In genomic region chr19:3821857-3822364, GRCh38 we compare ENCODE assay signal across 9 cellular contexts. TPM values are rescaled to one million over a fixed set of nuclear protein-coding genes. Genes with fewer than 3 reads are reported as not detected.
DNase-seq lines count a peak whose midpoint lies in the region; ATAC-seq, FAIRE-seq and TF ChIP-seq lines count a peak whose summit lies in the region.
"Had no signal": no experiment of that assay in that cellular context is flagged by ENCODE, and none has a peak within 500 bp of the region (broad histone marks: within the 10 kb centered on the region; RNA-seq: fewer than 3 reads in every experiment).

No MANE protein-coding gene starts in this region.

- DNase-seq in GM12891 (ENCODE audit: insufficient read length, low spot score): peak; percentile 95
- DNase-seq in NCI-H2196 (lab: John Stamatoyannopoulos, UW; ENCODE audit: unreplicated experiment): peak; percentile 74
- peak; percentile 92 for DNase-seq in activated CD8-positive, alpha-beta T cell treated with anti-CD3 and anti-CD28 coated beads for 36 hours
- peak; percentile 90 for DNase-seq in ecto neural progenitor cell (ENCODE audit: low spot score)
- DNase-seq in midbrain (lab: John Stamatoyannopoulos, UW): peak; percentile 1
- DNase-seq in stimulated activated CD8-positive, alpha-beta memory T cell treated with anti-CD3 and anti-CD28 coated beads, Interleukin-7, amount 100 ng/mL, for 4 hours (ENCODE audit: low read depth in 2 of 2): peak; percentile 69 to 79

- no peaks in the 10 kb centered on the region for H3K36me3 Mint-ChIP-seq in activated CD8-positive, alpha-beta T cell treated with anti-CD3 and anti-CD28 coated beads for 36 hours (ENCODE audit: low read depth)

- peaks cover 19% of the 10 kb centered on the region for H3K4me1 Mint-ChIP-seq in activated CD8-positive, alpha-beta T cell treated with anti-CD3 and anti-CD28 coated beads for 36 hours (ENCODE audit: low read depth)

- H3K27me3 Mint-ChIP-seq in activated CD8-positive, alpha-beta T cell treated with anti-CD3 and anti-CD28 coated beads for 36 hours: no peaks in the 10 kb centered on the region

- no peaks in the 10 kb centered on the region for H3K9me3 Mint-ChIP-seq in activated CD8-positive, alpha-beta T cell treated with anti-CD3 and anti-CD28 coated beads for 36 hours

- POLR2A ChIA-PET in activated CD8-positive, alpha-beta T cell treated with anti-CD3 and anti-CD28 coated beads for 36 hours (lab: Charles Lee): interaction anchor here (0.7 to 1.3 kb wide), 5 partner anchors 9 to 166 kb away, joined by 3 to 4 read pairs (median 3); partner anchors contain the start of gene MRPL54

- H3K4me3 Mint-ChIP-seq in activated CD8-positive, alpha-beta T cell treated with anti-CD3 and anti-CD28 coated beads for 36 hours: no peak overlapping the region

- FAIRE-seq in GM12891 (lab: Jason Lieb, UNC): peak; percentile 90
- FAIRE-seq: endometrium had no signal

- no peak for TF ChIP-seq POLR2A in GM12891 (IDR thresholded peaks at IDR 0.05; ENCODE audit: low read depth, low read length)

- CTCF ChIA-PET in activated CD8-positive, alpha-beta T cell treated with anti-CD3 and anti-CD28 coated beads for 36 hours (lab: Charles Lee): interaction anchor here (0.6 to 3.4 kb wide), 23 partner anchors 8 to 194 kb away, joined by 3 to 39 read pairs (median 4); partner anchors contain the start of genes APBA3, MATK and MRPL54

- ATAC-seq in activated CD8-positive, alpha-beta T cell treated with anti-CD3 and anti-CD28 coated beads for 36 hours: peak; percentile 91
- ATAC-seq in GM19467 (IDR thresholded peaks at IDR 0.05; ENCODE audit: unreplicated experiment) (no peak), GM19328 (IDR thresholded peaks at IDR 0.05; ENCODE audit: unreplicated experiment) (no peak)

- intact Hi-C loops in activated CD8-positive, alpha-beta T cell treated with anti-CD3 and anti-CD28 coated beads for 36 hours (cut with micrococcal nuclease): loop anchor here (5.0 kb wide), 1 partner anchor 40 kb away; no protein-coding TSS in a partner anchor

- H3K27ac Mint-ChIP-seq in activated CD8-positive, alpha-beta T cell treated with anti-CD3 and anti-CD28 coated beads for 36 hours: peak overlapping the region; percentile 67

- peak; percentile 100 for TF ChIP-seq CTCF in activated CD8-positive, alpha-beta T cell treated with anti-CD3 and anti-CD28 coated beads for 36 hours (IDR thresholded peaks at IDR 0.05)

TF ChIP-seq in GM12891, 5 proteins besides CTCF, POLR2A, EP300 and RAD21:
- TF ChIP-seq POLR2AphosphoS5 (IDR thresholded peaks at IDR 0.05; ENCODE audit: low read depth, low read length) (no peak), PAX5 (IDR thresholded peaks at IDR 0.05; ENCODE audit: insufficient read depth, low read length, severe bottlenecking) (peak; percentile 31), TAF1 (IDR thresholded peaks at IDR 0.05; ENCODE audit: low read depth, low read length) (no peak)

RNA-seq across cellular contexts. Expression of gene MATK, which starts 35.7 kb away (rescaled TPM):
- 2.8 TPM for polyA plus RNA-seq in GM12891 (2012; ENCODE audit: low read depth, missing spikeins)
- total RNA-seq in activated CD8-positive, alpha-beta T cell treated with anti-CD3 and anti-CD28 coated beads for 36 hours: 10 to 100 TPM; 37.6 to 39.6 TPM

RNA-seq across cellular contexts. Expression of gene ZFR2, which starts 46.9 kb away (rescaled TPM):
- 0.26 TPM for polyA plus RNA-seq in GM12891 (2012; ENCODE audit: low read depth, missing spikeins)
- total RNA-seq in activated CD8-positive, alpha-beta T cell treated with anti-CD3 and anti-CD28 coated beads for 36 hours: under 1 TPM in 1 of 2 experiments, not detected in 1; 0.23 TPM

RNA-seq across cellular contexts. Expression of gene RAX2, which starts 49.9 kb away (rescaled TPM):
- not detected for polyA plus RNA-seq in GM12891 (2012; ENCODE audit: low read depth, missing spikeins)
- not detected for total RNA-seq in activated CD8-positive, alpha-beta T cell treated with anti-CD3 and anti-CD28 coated beads for 36 hours

RNA-seq across cellular contexts. Expression of gene ATCAY, which starts 58.6 kb away (rescaled TPM):
- 0.15 TPM for polyA plus RNA-seq in GM12891 (2012; ENCODE audit: low read depth, missing spikeins)
- total RNA-seq in activated CD8-positive, alpha-beta T cell treated with anti-CD3 and anti-CD28 coated beads for 36 hours: not detected

RNA-seq across cellular contexts. Expression of gene MRPL54, which starts 59.4 kb away (rescaled TPM):
- polyA plus RNA-seq in GM12891 (2012; ENCODE audit: low read depth, missing spikeins): 79.9 TPM
- total RNA-seq in activated CD8-positive, alpha-beta T cell treated with anti-CD3 and anti-CD28 coated beads for 36 hours: 10 to 100 TPM; 47.4 to 50.9 TPM

Comparison
In these comparisons a context has a peak if more than half of its experiments do, and no peak if none do; other contexts are left out.
1. DNase-seq: peak in every context shown above with its lines; median percentile 95 in GM12891; 92 in activated CD8-positive, alpha-beta T cell treated with anti-CD3 and anti-CD28 coated beads for 36 hours; 90 in ecto neural progenitor cell; 74 in NCI-H2196; 74 in stimulated activated CD8-positive, alpha-beta memory T cell treated with anti-CD3 and anti-CD28 coated beads, Interleukin-7, amount 100 ng/mL, for 4 hours; 1 in midbrain.